1 cellular context compared by ENCODE assay signal in genomic region chr19:16144216-16144581, GRCh38.
TF ChIP-seq lines count a peak whose summit lies in the region.

No MANE protein-coding gene starts in this region.

TF ChIP-seq in GM12878, 131 proteins besides CTCF, POLR2A, EP300 and RAD21:
- TF ChIP-seq ZBTB11 (CRISPR knock-in tag; IDR thresholded peaks at IDR 0.05) (no peak), RAD51 (IDR thresholded peaks at IDR 0.05) (no peak), KDM1A (IDR thresholded peaks at IDR 0.05; ENCODE audit: borderline replicate concordance) (no peak), PML (IDR thresholded peaks at IDR 0.05; ENCODE audit: low read length) (no peak), NR2C2 (IDR thresholded peaks at IDR 0.05; ENCODE audit: borderline replicate concordance, control insufficient read depth, insufficient read length, low read depth) (no peak), JUND (IDR thresholded peaks at IDR 0.05; ENCODE audit: low read depth, low read length) (no peak), IRF3 (IDR thresholded peaks at IDR 0.05) (no peak), CEBPB (IDR thresholded peaks at IDR 0.05; ENCODE audit: borderline replicate concordance in 1 of 2, low read depth in 2 of 2, low read length in 2 of 2) (no peak)
